22 cellular contexts compared by ENCODE assay signal in genomic region chr14:78007160-78007559, GRCh38.
DNase-seq lines count a peak whose midpoint lies in the region; ATAC-seq and TF ChIP-seq lines count a peak whose summit lies in the region.
"Had no signal": no experiment of that assay in that cellular context is flagged by ENCODE, and none has a peak within 500 bp of the region (broad histone marks: within the 10 kb centered on the region; RNA-seq: fewer than 3 reads in every experiment).

No MANE protein-coding gene starts in this region.

- no peaks in the 10 kb centered on the region for H4K20me1 ChIP-seq in GM23248 (ENCODE audit: insufficient read depth)

- H3K27ac ChIP-seq in GM23248 (no peak overlapping the region), right atrium auricular region (no peak overlapping the region)
- H3K27ac ChIP-seq: hepatocyte, prostate gland, tibial nerve had no signal

- H3F3A ChIP-seq in GM23248 (ENCODE audit: insufficient read depth), result no peaks in the 10 kb centered on the region

- H3K4me1 ChIP-seq in GM23248 (ENCODE audit: insufficient read depth) (peaks cover 3% of the 10 kb centered on the region; the same call in 1 of the 2 replicates), right atrium auricular region (no peaks in the 10 kb centered on the region)
- H3K4me1 ChIP-seq: prostate gland, tibial nerve had no signal

- H3K4me3 ChIP-seq in GM23248 (no peak overlapping the region), fibroblast of the aortic adventitia (ENCODE audit: low read depth, low read length) (no peak overlapping the region), right atrium auricular region (no peak overlapping the region)
- H3K4me3 ChIP-seq: hepatocyte, prostate gland, tibial nerve had no signal

- H3K9me3 Mint-ChIP-seq in T-helper 2 cell treated with Interferon-gamma antibody and Interleukin-4, amounts not matched to agents 5 μg/mL and 100 μg/mL, for 36 hours, result peaks cover 49% of the 10 kb centered on the region

- TF ChIP-seq CTCF in GM13976 (IDR thresholded peaks at IDR 0.05; ENCODE audit: borderline replicate concordance, control extremely low read depth, extremely low read depth, insufficient read depth, missing control alignments), result no peak
- TF ChIP-seq CTCF in fibroblast of the aortic adventitia (IDR thresholded peaks at IDR 0.05; ENCODE audit: insufficient read depth, low read length), result no peak
- TF ChIP-seq CTCF in right atrium auricular region (IDR thresholded peaks at IDR 0.05), result no peak

- no peak overlapping the region for H3K9ac ChIP-seq in GM23248

- H2AFZ ChIP-seq in GM23248, result no peak overlapping the region
- H2AFZ ChIP-seq: hepatocyte had no signal

- H3K4me2 ChIP-seq in GM23248 (ENCODE audit: unreplicated experiment), result no peak overlapping the region
- H3K4me2 ChIP-seq: hepatocyte had no signal

- no peak for ATAC-seq in HG02798 (IDR thresholded peaks at IDR 0.05; ENCODE audit: poor library complexity, unreplicated experiment)
- ATAC-seq: stimulated activated memory B cell treated with anti-CD40 and anti-IgM and Interleukin-4, amounts not matched to agents 10 μg/mL and 1 μg/mL and 100 μg/mL, for 72 hours had no signal

- peaks cover 9% of the 10 kb centered on the region for H3K27me3 Mint-ChIP-seq in T-helper 2 cell treated with Interferon-gamma antibody and Interleukin-4, amounts not matched to agents 5 μg/mL and 100 μg/mL, for 36 hours (ENCODE audit: low read depth)

- in situ Hi-C loops in GM13976 (cut with MboI; ENCODE audit: low sequenced_read_pairs, unreplicated experiment) (no loop called here), GM23248 (cut with MboI) (no loop called here), ACHN (cut with HindIII; ENCODE audit: low pct_ligation_motif_present, low pct_unique_long_range_greater_than_20kb, low sequenced_read_pairs) (no loop called here)

- H3K27ac Mint-ChIP-seq in T-helper 2 cell treated with Interferon-gamma antibody and Interleukin-4, amounts not matched to agents 5 μg/mL and 100 μg/mL, for 36 hours, result no peak overlapping the region
- H3K27ac Mint-ChIP-seq: B cell; nephron; stimulated activated memory B cell treated with anti-CD40 and anti-IgM and Interleukin-4, amounts not matched to agents 10 μg/mL and 1 μg/mL and 100 μg/mL, for 72 hours had no signal

- no peaks in the 10 kb centered on the region for H3K79me2 ChIP-seq in GM23248 (ENCODE audit: insufficient read depth)
- H3K79me2 ChIP-seq: hepatocyte had no signal

- no peaks in the 10 kb centered on the region for H3K36me3 ChIP-seq in GM23248 (ENCODE audit: low read depth)
- no peaks in the 10 kb centered on the region for H3K36me3 ChIP-seq in right atrium auricular region
- H3K36me3 ChIP-seq: prostate gland, tibial nerve had no signal

- H3K4me1 Mint-ChIP-seq in T-helper 2 cell treated with Interferon-gamma antibody and Interleukin-4, amounts not matched to agents 5 μg/mL and 100 μg/mL, for 36 hours (ENCODE audit: low read depth), result peaks cover 15% of the 10 kb centered on the region
- H3K4me1 Mint-ChIP-seq: B cell; nephron; stimulated activated memory B cell treated with anti-CD40 and anti-IgM and Interleukin-4, amounts not matched to agents 10 μg/mL and 1 μg/mL and 100 μg/mL, for 72 hours had no signal

- 3 to 7% methylated on average over 3 of the region's 3 CpGs for WGBS in GM23248 (ENCODE audit: low coverage in 1 of 2, low lambda C conversion rate in 2 of 2, missing lambda C conversion rate in 2 of 2), 2 experiments

- peaks cover 14% of the 10 kb centered on the region for H3K36me3 Mint-ChIP-seq in T-helper 2 cell treated with Interferon-gamma antibody and Interleukin-4, amounts not matched to agents 5 μg/mL and 100 μg/mL, for 36 hours (ENCODE audit: low read depth)
- H3K36me3 Mint-ChIP-seq: stimulated activated memory B cell treated with anti-CD40 and anti-IgM and Interleukin-4, amounts not matched to agents 10 μg/mL and 1 μg/mL and 100 μg/mL, for 72 hours had no signal

- H3K4me3 Mint-ChIP-seq in T-helper 2 cell treated with Interferon-gamma antibody and Interleukin-4, amounts not matched to agents 5 μg/mL and 100 μg/mL, for 36 hours, result no peak overlapping the region
- H3K4me3 Mint-ChIP-seq: B cell; nephron; stimulated activated memory B cell treated with anti-CD40 and anti-IgM and Interleukin-4, amounts not matched to agents 10 μg/mL and 1 μg/mL and 100 μg/mL, for 72 hours had no signal

- DNase-seq in GM13976 (ENCODE audit: low spot score) (peak; percentile 25), GM23248 (peak; percentile 31), fibroblast of the aortic adventitia (ENCODE audit: low read depth) (peak; percentile 28), right atrium auricular region (ENCODE audit: low spot score) (no peak), ACHN (no peak)
- DNase-seq in T-helper 2 cell treated with Interferon-gamma antibody and Interleukin-4, amounts not matched to agents 5 μg/mL and 100 μg/mL, for 36 hours (ENCODE audit: low spot score), result peak; percentile 18
- DNase-seq in activated effector memory CD4-positive, alpha-beta T cell treated with Interleukin-2 at 50 U/mL for 16 hours, result no peak
- DNase-seq: activated CD4-positive, alpha-beta T cell treated with anti-CD3 and anti-CD28 coated beads for 48 hours; caudate nucleus; effector CD4-positive, alpha-beta T cell; H7; mesenchymal stem cell; NCI-H1930; NCI-H510A treated with DMSO at 0.1 percent for 48 hours; T-helper 9 cell had no signal

- no peaks in the 10 kb centered on the region for H3K9me3 ChIP-seq in GM23248 (ENCODE audit: low read depth)
- no peaks in the 10 kb centered on the region for H3K9me3 ChIP-seq in right atrium auricular region
- H3K9me3 ChIP-seq: prostate gland had no signal

- no peaks in the 10 kb centered on the region for H3K9me2 ChIP-seq in GM23248 (ENCODE audit: insufficient read depth)

- H3K27me3 ChIP-seq in GM23248 (replicated peaks; ENCODE audit: insufficient read depth), result no peaks in the 10 kb centered on the region
- H3K27me3 ChIP-seq in right atrium auricular region, result no peaks in the 10 kb centered on the region
- H3K27me3 ChIP-seq: hepatocyte, tibial nerve had no signal

Comparison
In these comparisons a context has a peak if more than half of its experiments do, and no peak if none do; other contexts are left out.
1. DNase-seq: peak in GM13976 (single experiment), GM23248 (single experiment), T-helper 2 cell treated with Interferon-gamma antibody and Interleukin-4, amounts not matched to agents 5 μg/mL and 100 μg/mL, for 36 hours (single experiment) and fibroblast of the aortic adventitia (single experiment); none in activated effector memory CD4-positive, alpha-beta T cell treated with Interleukin-2 at 50 U/mL for 16 hours (single experiment), right atrium auricular region (single experiment) and ACHN (single experiment).